In genomic region chr18:24734058-24734457, GRCh38 we compare ENCODE assay signal across 10 cellular contexts.
DNase-seq lines count a peak whose midpoint lies in the region; ATAC-seq, FAIRE-seq and TF ChIP-seq lines count a peak whose summit lies in the region.
"Had no signal": no experiment of that assay in that cellular context is flagged by ENCODE, and none has a peak within 500 bp of the region (broad histone marks: within the 10 kb centered on the region; RNA-seq: fewer than 3 reads in every experiment).

No MANE protein-coding gene starts in this region.

- H3K4me1 Mint-ChIP-seq in stimulated activated memory B cell treated with anti-CD40 and anti-IgM and Interleukin-4, amounts not matched to agents 10 μg/mL and 1 μg/mL and 100 μg/mL, for 72 hours, result no peaks in the 10 kb centered on the region

- no peak for TF ChIP-seq EP300 in HepG2 (IDR thresholded peaks at IDR 0.05; ENCODE audit: low read depth in 2 of 2, low read length in 2 of 2)
- no peak for TF ChIP-seq EP300 in HepG2 (CRISPR knock-in tag; IDR thresholded peaks at IDR 0.05; ENCODE audit: borderline replicate concordance)

- TF ChIP-seq CTCF in HepG2 (CRISPR knock-in tag; IDR thresholded peaks at IDR 0.05) (peak; percentile 28; the same call in 1 of the 2 replicates), right lobe of liver (IDR thresholded peaks at IDR 0.05) (peak in 1 of 4 donors; percentile 12), OCI-LY3 (IDR thresholded peaks at IDR 0.05; ENCODE audit: low read depth, low read length) (peak; percentile 36; the same call in 1 of the 2 replicates), fibroblast of villous mesenchyme (IDR thresholded peaks at IDR 0.05; ENCODE audit: insufficient read depth, low read depth, low read length) (peak; percentile 26), ascending aorta (IDR thresholded peaks at IDR 0.05) (no peak)

- H3K27ac Mint-ChIP-seq in stimulated activated memory B cell treated with anti-CD40 and anti-IgM and Interleukin-4, amounts not matched to agents 10 μg/mL and 1 μg/mL and 100 μg/mL, for 72 hours, result no peak overlapping the region

- H3K27ac ChIP-seq in HepG2 (ENCODE audit: extremely low read length, insufficient read depth, low read length) (no peak overlapping the region), right lobe of liver (no peak overlapping the region), OCI-LY3 (ENCODE audit: low read length) (no peak overlapping the region), neuronal stem cell (replicated peaks; ENCODE audit: low read length) (no peak overlapping the region), ascending aorta (no peak overlapping the region)
- H3K27ac ChIP-seq: body of pancreas had no signal

- H3K36me3 Mint-ChIP-seq in stimulated activated memory B cell treated with anti-CD40 and anti-IgM and Interleukin-4, amounts not matched to agents 10 μg/mL and 1 μg/mL and 100 μg/mL, for 72 hours, result no peaks in the 10 kb centered on the region

- POLR2A ChIA-PET in HepG2 (lab: Yijun Ruan, JAX), result no interaction called here

- no peak overlapping the region for H4K8ac ChIP-seq in neuronal stem cell (ENCODE audit: low read depth, low read length)

- H3K18ac ChIP-seq in neuronal stem cell (ENCODE audit: low read length), result no peak overlapping the region

- H3K4ac ChIP-seq in neuronal stem cell (ENCODE audit: low read length), result no peak overlapping the region

- peaks cover 9% of the 10 kb centered on the region for H3K27me3 Mint-ChIP-seq in stimulated activated memory B cell treated with anti-CD40 and anti-IgM and Interleukin-4, amounts not matched to agents 10 μg/mL and 1 μg/mL and 100 μg/mL, for 72 hours

- TF ChIP-seq RAD21 in HepG2 (CRISPR knock-in tag; IDR thresholded peaks at IDR 0.05), result no peak

- H3K79me2 ChIP-seq in HepG2 (ENCODE audit: insufficient read depth, low read length) (no peaks in the 10 kb centered on the region), OCI-LY3 (ENCODE audit: low read length) (no peaks in the 10 kb centered on the region)

- no peak overlapping the region for H3K9ac ChIP-seq in HepG2 (ENCODE audit: insufficient read depth, low read depth, low read length)
- no peak overlapping the region for H3K9ac ChIP-seq in OCI-LY3 (ENCODE audit: low read length)
- no peak overlapping the region for H3K9ac ChIP-seq in neuronal stem cell (ENCODE audit: low read depth, low read length, poor library complexity)

- H3K36me3 ChIP-seq in HepG2 (replicated peaks in 1 of 2; ENCODE audit: control insufficient read depth in 1 of 2, insufficient read depth in 2 of 2, low read length in 2 of 2), result no peaks in the 10 kb centered on the region
- no peaks in the 10 kb centered on the region for H3K36me3 ChIP-seq in right lobe of liver
- no peaks in the 10 kb centered on the region for H3K36me3 ChIP-seq in OCI-LY3 (replicated peaks; ENCODE audit: low read depth, low read length)
- no peaks in the 10 kb centered on the region for H3K36me3 ChIP-seq in neuronal stem cell (replicated peaks in 1 of 2; ENCODE audit: control insufficient read depth in 2 of 2, insufficient read depth in 2 of 2, low read length in 2 of 2)
- H3K36me3 ChIP-seq in ascending aorta, result no peaks in the 10 kb centered on the region

- BruUV-seq in HepG2 (replicated peaks; lab: Mats Ljungman, UMichigan), result no TSS peak

- no peak overlapping the region for H2BK12ac ChIP-seq in neuronal stem cell (ENCODE audit: low read length)

- H3K4me3 ChIP-seq in HepG2 (replicated peaks in 1 of 3; ENCODE audit: insufficient read depth in 1 of 3, low read depth in 2 of 3, low read length in 3 of 3) (no peak overlapping the region), right lobe of liver (no peak overlapping the region), OCI-LY3 (ENCODE audit: low read length) (no peak overlapping the region), fibroblast of villous mesenchyme (ENCODE audit: low read depth, low read length) (no peak overlapping the region), neuronal stem cell (ENCODE audit: low read length in 2 of 2) (no peak overlapping the region), ascending aorta (no peak overlapping the region)
- H3K4me3 ChIP-seq: body of pancreas had no signal

- no peak overlapping the region for H2AK5ac ChIP-seq in neuronal stem cell (ENCODE audit: low read depth, low read length)

- TF ChIP-seq POLR2A in HepG2 (IDR thresholded peaks at IDR 0.05; ENCODE audit: insufficient read depth in 1 of 2, low read depth in 2 of 2, low read length in 2 of 2), result no peak
- TF ChIP-seq POLR2A in right lobe of liver (IDR thresholded peaks at IDR 0.05), result no peak

- CTCF ChIA-PET in HepG2 (lab: Yijun Ruan, JAX; ENCODE audit: low intra/inter-chr PET ratio, low total read pairs), result interaction anchor here (1.5 kb wide), 1 partner anchor 134 kb away, joined by 7 read pairs; no protein-coding TSS in a partner anchor

- no peaks in the 10 kb centered on the region for H3K79me1 ChIP-seq in neuronal stem cell (ENCODE audit: low read depth, low read length)

- H3K9me3 Mint-ChIP-seq in stimulated activated memory B cell treated with anti-CD40 and anti-IgM and Interleukin-4, amounts not matched to agents 10 μg/mL and 1 μg/mL and 100 μg/mL, for 72 hours, result no peaks in the 10 kb centered on the region

- no peaks in the 10 kb centered on the region for H3K9me3 ChIP-seq in HepG2 (ENCODE audit: low read length)
- H3K9me3 ChIP-seq in right lobe of liver, result no peaks in the 10 kb centered on the region
- no peaks in the 10 kb centered on the region for H3K9me3 ChIP-seq in OCI-LY3 (ENCODE audit: insufficient read depth, low read length)
- peaks cover 0 to 5% of the 10 kb centered on the region in 2 donors for H3K9me3 ChIP-seq in neuronal stem cell (replicated peaks in 1 of 2; ENCODE audit: control insufficient read depth in 2 of 2, insufficient read depth in 1 of 2, low read depth in 1 of 2, low read length in 2 of 2)
- H3K9me3 ChIP-seq in ascending aorta, result no peaks in the 10 kb centered on the region
- H3K9me3 ChIP-seq: body of pancreas had no signal

- H4K20me1 ChIP-seq in HepG2 (ENCODE audit: insufficient read depth, low read length) (no peaks in the 10 kb centered on the region), OCI-LY3 (ENCODE audit: insufficient read depth, low read length) (no peaks in the 10 kb centered on the region)

- no peak overlapping the region for H2BK120ac ChIP-seq in neuronal stem cell (ENCODE audit: low read depth, low read length)

- no peak overlapping the region for H3K4me3 Mint-ChIP-seq in stimulated activated memory B cell treated with anti-CD40 and anti-IgM and Interleukin-4, amounts not matched to agents 10 μg/mL and 1 μg/mL and 100 μg/mL, for 72 hours

- no peak overlapping the region for H3K14ac ChIP-seq in neuronal stem cell (ENCODE audit: low read length)

- H2AFZ ChIP-seq in HepG2 (ENCODE audit: low read length) (no peak overlapping the region), OCI-LY3 (ENCODE audit: low read depth, low read length) (no peak overlapping the region), neuronal stem cell (ENCODE audit: low read length) (no peak overlapping the region)

- in situ Hi-C loops in HepG2 (cut with HindIII; ENCODE audit: extremely low pct_ligation_motif_present, low pct_unique_long_range_greater_than_20kb), result loop anchor here (5.0 to 25.0 kb wide), 3 partner anchors 142 to 372 kb away; no protein-coding TSS in a partner anchor

- no peak overlapping the region for H3K23ac ChIP-seq in neuronal stem cell (ENCODE audit: low read depth, low read length, poor library complexity)

- intact Hi-C loops in HepG2 (cut with micrococcal nuclease; ENCODE audit: unreplicated experiment) (loop anchor here (2.0 kb wide), 1 partner anchor 133 kb away; no protein-coding TSS in a partner anchor), right lobe of liver (cut with DNase I) (loop anchor here in 1 of 2 donors (10.0 kb wide), 1 partner anchor 189 kb away; no protein-coding TSS in a partner anchor), ascending aorta (cut with DNase I) (no loop called here)

- H3K4me2 ChIP-seq in HepG2 (ENCODE audit: low read depth, low read length), result no peak overlapping the region
- H3K4me2 ChIP-seq in OCI-LY3 (ENCODE audit: low read length), result no peak overlapping the region
- no peak overlapping the region for H3K4me2 ChIP-seq in neuronal stem cell (ENCODE audit: insufficient read depth, low read length, poor library complexity, severe bottlenecking)

- H2BK5ac ChIP-seq in neuronal stem cell (ENCODE audit: low read length), result no peak overlapping the region

- no peak for FAIRE-seq in HepG2 (lab: Jason Lieb, UNC)
- FAIRE-seq in urothelium cell line (lab: Jason Lieb, UNC), result no peak
- FAIRE-seq: keratinocyte had no signal

- no peak overlapping the region for H2BK15ac ChIP-seq in neuronal stem cell (ENCODE audit: low read length)

- peak; percentile 16 for DNase-seq in HepG2 (ENCODE audit: low spot score)
- DNase-seq in right lobe of liver, result no peak
- peak; percentile 1 for DNase-seq in fibroblast of villous mesenchyme (ENCODE audit: low read depth)
- DNase-seq in urothelium cell line (ENCODE audit: low spot score), result peak; percentile 12
- DNase-seq in neuronal stem cell (ENCODE audit: low spot score), result no peak
- no peak for DNase-seq in ascending aorta (ENCODE audit: low spot score in 2 of 2)

- no peaks in the 10 kb centered on the region for H3K4me1 ChIP-seq in HepG2 (ENCODE audit: insufficient read depth, low read length)
- H3K4me1 ChIP-seq in right lobe of liver, result no peaks in the 10 kb centered on the region
- H3K4me1 ChIP-seq in OCI-LY3 (ENCODE audit: low read length), result no peaks in the 10 kb centered on the region
- peaks cover 0 to 7% of the 10 kb centered on the region in 2 donors for H3K4me1 ChIP-seq in neuronal stem cell (ENCODE audit: control insufficient read depth in 2 of 2, insufficient read depth in 1 of 2, low read depth in 1 of 2, low read length in 2 of 2)
- H3K4me1 ChIP-seq in ascending aorta, result no peaks in the 10 kb centered on the region
- H3K4me1 ChIP-seq: body of pancreas had no signal

- ATAC-seq in HepG2 (peak; percentile 87), right lobe of liver (no peak)
- no peak for ATAC-seq in stimulated activated memory B cell treated with anti-CD40 and anti-IgM and Interleukin-4, amounts not matched to agents 10 μg/mL and 1 μg/mL and 100 μg/mL, for 72 hours
- ATAC-seq: body of pancreas had no signal

- WGBS in HepG2 (ENCODE audit: low lambda C conversion rate), result 15% methylated on average over 11 of the region's 11 CpGs
- 52% methylated on average over 10 of the region's 11 CpGs for WGBS in right lobe of liver (ENCODE audit: insufficient coverage, low coverage, low lambda C conversion rate, missing lambda C conversion rate)
- no CpG with 5 or more reads among the region's 11 CpGs for WGBS in neuronal stem cell (ENCODE audit: extremely low coverage in 2 of 2, insufficient read length in 2 of 2, insufficient replicate concordance in 1 of 2), 2 donors

- no peak overlapping the region for H4K91ac ChIP-seq in neuronal stem cell (ENCODE audit: low read depth, low read length, poor library complexity)

- H3K27me3 ChIP-seq in HepG2 (ENCODE audit: control insufficient read depth in 1 of 2, insufficient read depth in 2 of 2, low read length in 2 of 2), result no peaks in the 10 kb centered on the region; a peak in 2 of 5 replicates
- H3K27me3 ChIP-seq in right lobe of liver, result peaks cover 0 to 3% of the 10 kb centered on the region in 2 donors
- peaks cover 30% of the 10 kb centered on the region for H3K27me3 ChIP-seq in OCI-LY3 (ENCODE audit: low read depth, low read length)
- peaks cover 0 to 3% (median 2%) of the 10 kb centered on the region in 3 experiments for H3K27me3 ChIP-seq in neuronal stem cell (ENCODE audit: control insufficient read depth in 3 of 3, insufficient read depth in 3 of 3, low read depth in 1 of 3, low read length in 3 of 3)
- no peaks in the 10 kb centered on the region for H3K27me3 ChIP-seq in ascending aorta
- H3K27me3 ChIP-seq: body of pancreas had no signal

Comparison
In these comparisons a context has a peak if more than half of its experiments do, and no peak if none do; other contexts are left out.
1. DNase-seq: peak in HepG2 (single experiment), fibroblast of villous mesenchyme (single experiment) and urothelium cell line (single experiment); none in right lobe of liver (0 of 3), neuronal stem cell (single experiment) and ascending aorta (0 of 2).
2. CTCF ChIP-seq: peak in HepG2 (single experiment), OCI-LY3 (single experiment) and fibroblast of villous mesenchyme (single experiment); none in ascending aorta (0 of 3).